1 cellular context compared by ENCODE assay signal in the genomic region with DNA sequence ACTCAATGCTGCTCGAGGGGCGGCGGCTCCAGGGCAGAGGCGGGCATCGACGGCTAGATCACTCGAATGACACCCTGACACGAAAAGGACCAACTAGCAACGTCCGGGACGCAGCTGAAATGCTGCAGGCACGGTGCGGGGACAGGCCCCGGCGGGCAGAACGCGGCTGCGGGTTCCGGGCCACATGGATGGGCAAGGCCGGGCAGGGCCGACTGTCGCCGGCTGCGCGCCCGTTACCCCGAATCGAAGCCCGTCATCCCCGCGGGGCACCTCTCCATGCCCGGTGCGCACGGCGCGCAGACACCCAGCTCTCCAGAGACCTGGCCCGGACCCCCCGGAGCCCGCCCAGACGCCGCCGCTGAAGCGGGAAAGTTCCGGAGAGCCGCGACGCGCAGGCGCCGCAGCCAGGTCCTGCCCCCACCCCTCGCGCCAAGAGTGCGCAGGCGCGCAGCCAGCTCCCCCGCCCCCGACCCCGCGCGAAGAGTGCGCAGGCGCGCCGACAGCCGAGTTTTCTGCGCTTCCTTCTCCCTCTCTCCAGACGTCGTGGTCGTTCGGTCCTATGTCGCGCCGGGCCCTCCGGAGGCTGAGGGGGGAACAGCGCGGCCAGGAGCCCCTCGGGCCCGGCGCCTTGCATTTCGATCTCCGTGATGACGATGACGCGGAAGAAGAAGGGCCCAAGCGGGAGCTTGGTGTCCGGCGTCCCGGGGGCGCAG.
A peak's percentile ranks its signal among the peaks of the same experiment; 100 is the strongest.
TF ChIP-seq lines count a peak whose summit lies in the region.

A gene with protein sequence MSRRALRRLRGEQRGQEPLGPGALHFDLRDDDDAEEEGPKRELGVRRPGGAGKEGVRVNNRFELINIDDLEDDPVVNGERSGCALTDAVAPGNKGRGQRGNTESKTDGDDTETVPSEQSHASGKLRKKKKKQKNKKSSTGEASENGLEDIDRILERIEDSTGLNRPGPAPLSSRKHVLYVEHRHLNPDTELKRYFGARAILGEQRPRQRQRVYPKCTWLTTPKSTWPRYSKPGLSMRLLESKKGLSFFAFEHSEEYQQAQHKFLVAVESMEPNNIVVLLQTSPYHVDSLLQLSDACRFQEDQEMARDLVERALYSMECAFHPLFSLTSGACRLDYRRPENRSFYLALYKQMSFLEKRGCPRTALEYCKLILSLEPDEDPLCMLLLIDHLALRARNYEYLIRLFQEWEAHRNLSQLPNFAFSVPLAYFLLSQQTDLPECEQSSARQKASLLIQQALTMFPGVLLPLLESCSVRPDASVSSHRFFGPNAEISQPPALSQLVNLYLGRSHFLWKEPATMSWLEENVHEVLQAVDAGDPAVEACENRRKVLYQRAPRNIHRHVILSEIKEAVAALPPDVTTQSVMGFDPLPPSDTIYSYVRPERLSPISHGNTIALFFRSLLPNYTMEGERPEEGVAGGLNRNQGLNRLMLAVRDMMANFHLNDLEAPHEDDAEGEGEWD (plus strand): TSS at position 484 of the 713 bp plus-strand sequence. CDS start 76 bp downstream, at position 560.

TF ChIP-seq in HepG2, 621 proteins besides CTCF, POLR2A, EP300 and RAD21 (continued from another document and continues in another):
- TF ChIP-seq HINFP (CRISPR knock-in tag; IDR thresholded peaks at IDR 0.05; ENCODE audit: low read depth) (peak; percentile 46), ZFP82 (CRISPR knock-in tag; IDR thresholded peaks at IDR 0.05; ENCODE audit: borderline replicate concordance) (no peak; the same call in 1 of the 2 replicates), SNRNP70 (IDR thresholded peaks at IDR 0.05; ENCODE audit: low read depth, low read length) (no peak), ZNF879 (CRISPR knock-in tag; IDR thresholded peaks at IDR 0.05) (peak; percentile 92), ZBTB20 (CRISPR knock-in tag; IDR thresholded peaks at IDR 0.05; ENCODE audit: borderline replicate concordance, low read depth) (peak; percentile 27; the same call in 1 of the 2 replicates), PLRG1 (conservative IDR thresholded peaks at IDR 0.05) (no peak), SATB2 (CRISPR knock-in tag; IDR thresholded peaks at IDR 0.05) (peak; percentile 89), PAF1 (CRISPR knock-in tag; IDR thresholded peaks at IDR 0.05) (no peak), ZNF576 (CRISPR knock-in tag; IDR thresholded peaks at IDR 0.05) (peak; percentile 92), GLI4 (CRISPR knock-in tag; IDR thresholded peaks at IDR 0.05; ENCODE audit: borderline replicate concordance) (no peak; the same call in none of the 2 replicates), ARID3A (IDR thresholded peaks at IDR 0.05; ENCODE audit: low read depth, low read length) (no peak), ZNF607 (CRISPR knock-in tag; IDR thresholded peaks at IDR 0.05; ENCODE audit: borderline replicate concordance) (peak; percentile 62; the same call in 1 of the 2 replicates), ATRX (CRISPR knock-in tag; IDR thresholded peaks at IDR 0.05; ENCODE audit: borderline replicate concordance) (no peak), ARID2 (CRISPR knock-in tag; IDR thresholded peaks at IDR 0.05; ENCODE audit: borderline replicate concordance) (peak; percentile 87), TBL1XR1 (IDR thresholded peaks at IDR 0.05; ENCODE audit: borderline replicate concordance, low read length, partially characterized antibody) (peak; percentile 40), CENPT (CRISPR knock-in tag; IDR thresholded peaks at IDR 0.05; ENCODE audit: low read depth) (peak; percentile 94), ZBTB4 (CRISPR knock-in tag; IDR thresholded peaks at IDR 0.05; ENCODE audit: borderline replicate concordance) (peak; percentile 66; the same call in 1 of the 2 replicates), ZNF570 (CRISPR knock-in tag; IDR thresholded peaks at IDR 0.05; ENCODE audit: borderline replicate concordance) (no peak; the same call in 1 of the 2 replicates), ZSCAN20 (CRISPR knock-in tag; IDR thresholded peaks at IDR 0.05; ENCODE audit: borderline replicate concordance) (peak; percentile 89), NFYC (CRISPR knock-in tag; IDR thresholded peaks at IDR 0.05) (no peak), NBN (conservative IDR thresholded peaks at IDR 0.05) (no peak), ZNF619 (CRISPR knock-in tag; IDR thresholded peaks at IDR 0.05) (no peak), JARID2 (CRISPR knock-in tag; IDR thresholded peaks at IDR 0.05; ENCODE audit: insufficient replicate concordance) (no peak), RNF2 (conservative IDR thresholded peaks at IDR 0.05; ENCODE audit: low read depth) (peak; percentile 96), JDP2 (CRISPR knock-in tag; IDR thresholded peaks at IDR 0.05; ENCODE audit: borderline replicate concordance) (no peak), GTF3A (CRISPR knock-in tag; conservative IDR thresholded peaks at IDR 0.05) (no peak)
- TF ChIP-seq, protein P1, sequence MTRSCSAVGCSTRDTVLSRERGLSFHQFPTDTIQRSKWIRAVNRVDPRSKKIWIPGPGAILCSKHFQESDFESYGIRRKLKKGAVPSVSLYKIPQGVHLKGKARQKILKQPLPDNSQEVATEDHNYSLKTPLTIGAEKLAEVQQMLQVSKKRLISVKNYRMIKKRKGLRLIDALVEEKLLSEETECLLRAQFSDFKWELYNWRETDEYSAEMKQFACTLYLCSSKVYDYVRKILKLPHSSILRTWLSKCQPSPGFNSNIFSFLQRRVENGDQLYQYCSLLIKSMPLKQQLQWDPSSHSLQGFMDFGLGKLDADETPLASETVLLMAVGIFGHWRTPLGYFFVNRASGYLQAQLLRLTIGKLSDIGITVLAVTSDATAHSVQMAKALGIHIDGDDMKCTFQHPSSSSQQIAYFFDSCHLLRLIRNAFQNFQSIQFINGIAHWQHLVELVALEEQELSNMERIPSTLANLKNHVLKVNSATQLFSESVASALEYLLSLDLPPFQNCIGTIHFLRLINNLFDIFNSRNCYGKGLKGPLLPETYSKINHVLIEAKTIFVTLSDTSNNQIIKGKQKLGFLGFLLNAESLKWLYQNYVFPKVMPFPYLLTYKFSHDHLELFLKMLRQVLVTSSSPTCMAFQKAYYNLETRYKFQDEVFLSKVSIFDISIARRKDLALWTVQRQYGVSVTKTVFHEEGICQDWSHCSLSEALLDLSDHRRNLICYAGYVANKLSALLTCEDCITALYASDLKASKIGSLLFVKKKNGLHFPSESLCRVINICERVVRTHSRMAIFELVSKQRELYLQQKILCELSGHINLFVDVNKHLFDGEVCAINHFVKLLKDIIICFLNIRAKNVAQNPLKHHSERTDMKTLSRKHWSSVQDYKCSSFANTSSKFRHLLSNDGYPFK (CRISPR knock-in tag; IDR thresholded peaks at IDR 0.05; ENCODE audit: borderline replicate concordance): peak; percentile 75
- TF ChIP-seq, protein P2, sequence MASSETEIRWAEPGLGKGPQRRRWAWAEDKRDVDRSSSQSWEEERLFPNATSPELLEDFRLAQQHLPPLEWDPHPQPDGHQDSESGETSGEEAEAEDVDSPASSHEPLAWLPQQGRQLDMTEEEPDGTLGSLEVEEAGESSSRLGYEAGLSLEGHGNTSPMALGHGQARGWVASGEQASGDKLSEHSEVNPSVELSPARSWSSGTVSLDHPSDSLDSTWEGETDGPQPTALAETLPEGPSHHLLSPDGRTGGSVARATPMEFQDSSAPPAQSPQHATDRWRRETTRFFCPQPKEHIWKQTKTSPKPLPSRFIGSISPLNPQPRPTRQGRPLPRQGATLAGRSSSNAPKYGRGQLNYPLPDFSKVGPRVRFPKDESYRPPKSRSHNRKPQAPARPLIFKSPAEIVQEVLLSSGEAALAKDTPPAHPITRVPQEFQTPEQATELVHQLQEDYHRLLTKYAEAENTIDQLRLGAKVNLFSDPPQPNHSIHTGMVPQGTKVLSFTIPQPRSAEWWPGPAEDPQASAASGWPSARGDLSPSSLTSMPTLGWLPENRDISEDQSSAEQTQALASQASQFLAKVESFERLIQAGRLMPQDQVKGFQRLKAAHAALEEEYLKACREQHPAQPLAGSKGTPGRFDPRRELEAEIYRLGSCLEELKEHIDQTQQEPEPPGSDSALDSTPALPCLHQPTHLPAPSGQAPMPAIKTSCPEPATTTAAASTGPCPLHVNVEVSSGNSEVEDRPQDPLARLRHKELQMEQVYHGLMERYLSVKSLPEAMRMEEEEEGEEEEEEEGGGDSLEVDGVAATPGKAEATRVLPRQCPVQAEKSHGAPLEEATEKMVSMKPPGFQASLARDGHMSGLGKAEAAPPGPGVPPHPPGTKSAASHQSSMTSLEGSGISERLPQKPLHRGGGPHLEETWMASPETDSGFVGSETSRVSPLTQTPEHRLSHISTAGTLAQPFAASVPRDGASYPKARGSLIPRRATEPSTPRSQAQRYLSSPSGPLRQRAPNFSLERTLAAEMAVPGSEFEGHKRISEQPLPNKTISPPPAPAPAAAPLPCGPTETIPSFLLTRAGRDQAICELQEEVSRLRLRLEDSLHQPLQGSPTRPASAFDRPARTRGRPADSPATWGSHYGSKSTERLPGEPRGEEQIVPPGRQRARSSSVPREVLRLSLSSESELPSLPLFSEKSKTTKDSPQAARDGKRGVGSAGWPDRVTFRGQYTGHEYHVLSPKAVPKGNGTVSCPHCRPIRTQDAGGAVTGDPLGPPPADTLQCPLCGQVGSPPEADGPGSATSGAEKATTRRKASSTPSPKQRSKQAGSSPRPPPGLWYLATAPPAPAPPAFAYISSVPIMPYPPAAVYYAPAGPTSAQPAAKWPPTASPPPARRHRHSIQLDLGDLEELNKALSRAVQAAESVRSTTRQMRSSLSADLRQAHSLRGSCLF (CRISPR knock-in tag; IDR thresholded peaks at IDR 0.05; ENCODE audit: borderline replicate concordance): peak; percentile 93
- TF ChIP-seq, protein P3, sequence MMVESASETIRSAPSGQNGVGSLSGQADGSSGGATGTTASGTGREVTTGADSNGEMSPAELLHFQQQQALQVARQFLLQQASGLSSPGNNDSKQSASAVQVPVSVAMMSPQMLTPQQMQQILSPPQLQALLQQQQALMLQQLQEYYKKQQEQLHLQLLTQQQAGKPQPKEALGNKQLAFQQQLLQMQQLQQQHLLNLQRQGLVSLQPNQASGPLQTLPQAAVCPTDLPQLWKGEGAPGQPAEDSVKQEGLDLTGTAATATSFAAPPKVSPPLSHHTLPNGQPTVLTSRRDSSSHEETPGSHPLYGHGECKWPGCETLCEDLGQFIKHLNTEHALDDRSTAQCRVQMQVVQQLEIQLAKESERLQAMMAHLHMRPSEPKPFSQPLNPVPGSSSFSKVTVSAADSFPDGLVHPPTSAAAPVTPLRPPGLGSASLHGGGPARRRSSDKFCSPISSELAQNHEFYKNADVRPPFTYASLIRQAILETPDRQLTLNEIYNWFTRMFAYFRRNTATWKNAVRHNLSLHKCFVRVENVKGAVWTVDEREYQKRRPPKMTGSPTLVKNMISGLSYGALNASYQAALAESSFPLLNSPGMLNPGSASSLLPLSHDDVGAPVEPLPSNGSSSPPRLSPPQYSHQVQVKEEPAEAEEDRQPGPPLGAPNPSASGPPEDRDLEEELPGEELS (CRISPR knock-in tag; IDR thresholded peaks at IDR 0.05): peak; percentile 41; the same call in 1 of the 2 replicates
- TF ChIP-seq, protein P4, sequence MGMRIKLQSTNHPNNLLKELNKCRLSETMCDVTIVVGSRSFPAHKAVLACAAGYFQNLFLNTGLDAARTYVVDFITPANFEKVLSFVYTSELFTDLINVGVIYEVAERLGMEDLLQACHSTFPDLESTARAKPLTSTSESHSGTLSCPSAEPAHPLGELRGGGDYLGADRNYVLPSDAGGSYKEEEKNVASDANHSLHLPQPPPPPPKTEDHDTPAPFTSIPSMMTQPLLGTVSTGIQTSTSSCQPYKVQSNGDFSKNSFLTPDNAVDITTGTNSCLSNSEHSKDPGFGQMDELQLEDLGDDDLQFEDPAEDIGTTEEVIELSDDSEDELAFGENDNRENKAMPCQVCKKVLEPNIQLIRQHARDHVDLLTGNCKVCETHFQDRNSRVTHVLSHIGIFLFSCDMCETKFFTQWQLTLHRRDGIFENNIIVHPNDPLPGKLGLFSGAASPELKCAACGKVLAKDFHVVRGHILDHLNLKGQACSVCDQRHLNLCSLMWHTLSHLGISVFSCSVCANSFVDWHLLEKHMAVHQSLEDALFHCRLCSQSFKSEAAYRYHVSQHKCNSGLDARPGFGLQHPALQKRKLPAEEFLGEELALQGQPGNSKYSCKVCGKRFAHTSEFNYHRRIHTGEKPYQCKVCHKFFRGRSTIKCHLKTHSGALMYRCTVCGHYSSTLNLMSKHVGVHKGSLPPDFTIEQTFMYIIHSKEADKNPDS (CRISPR knock-in tag; IDR thresholded peaks at IDR 0.05): no peak
